ENCODE assay signal across 2 cellular contexts in genomic region chr16:2740476-2740875, GRCh38.
TF ChIP-seq lines count a peak whose summit lies in the region.

No MANE protein-coding gene starts in this region.

TF ChIP-seq in GM23338, 12 proteins besides CTCF, POLR2A, EP300 and RAD21:
- no peak for TF ChIP-seq POLR2AphosphoS5 (IDR thresholded peaks at IDR 0.05; ENCODE audit: low read depth)
- no peak for TF ChIP-seq CREB1 (CRISPR knock-in tag; IDR thresholded peaks at IDR 0.05; ENCODE audit: low read depth)
- TF ChIP-seq JUNB (IDR thresholded peaks at IDR 0.05; ENCODE audit: unreplicated experiment), result no peak
- no peak for TF ChIP-seq NANOG (IDR thresholded peaks at IDR 0.05; ENCODE audit: borderline replicate concordance)
- TF ChIP-seq STAT1 (IDR thresholded peaks at IDR 0.05; ENCODE audit: unreplicated experiment), result no peak
- no peak for TF ChIP-seq ZNF331 (CRISPR knock-in tag; IDR thresholded peaks at IDR 0.05; ENCODE audit: low read depth)
- no peak for TF ChIP-seq EZH2 (IDR thresholded peaks at IDR 0.05; ENCODE audit: low read depth, unreplicated experiment)
- TF ChIP-seq ZNF462 (CRISPR knock-in tag; IDR thresholded peaks at IDR 0.05), result no peak
- no peak for TF ChIP-seq ZNF114 (CRISPR knock-in tag; IDR thresholded peaks at IDR 0.05)
- TF ChIP-seq REST (IDR thresholded peaks at IDR 0.05; ENCODE audit: unreplicated experiment), result no peak
- no peak for TF ChIP-seq ETS1 (IDR thresholded peaks at IDR 0.05)
- no peak for TF ChIP-seq EZH2phosphoT487 (IDR thresholded peaks at IDR 0.05; ENCODE audit: unreplicated experiment)
TF ChIP-seq in GM23338: peak in this region for 0.

TF ChIP-seq in H1, 55 proteins besides CTCF, POLR2A, EP300 and RAD21:
- TF ChIP-seq HDAC2 (IDR thresholded peaks at IDR 0.05; ENCODE audit: borderline replicate concordance in 1 of 2, low read depth in 2 of 2, low read length in 2 of 2) (no peak), BRCA1 (IDR thresholded peaks at IDR 0.05; ENCODE audit: low read depth, low read length) (no peak), CHD1 (IDR thresholded peaks at IDR 0.05; ENCODE audit: low read depth, low read length) (no peak), TAF7 (optimal IDR thresholded peaks at IDR 0.05; ENCODE audit: borderline replicate concordance, low read depth, low read length) (no peak), SIX5 (IDR thresholded peaks at IDR 0.05; ENCODE audit: low read depth, low read length) (no peak), JUN (IDR thresholded peaks at IDR 0.05; ENCODE audit: low read depth, low read length) (no peak), E2F6 (IDR thresholded peaks at IDR 0.05) (no peak), TCF12 (IDR thresholded peaks at IDR 0.05; ENCODE audit: low read depth, low read length) (no peak), FOSL1 (IDR thresholded peaks at IDR 0.05; ENCODE audit: insufficient read depth, low read depth, low read length) (no peak), SRF (IDR thresholded peaks at IDR 0.05; ENCODE audit: low read depth, low read length) (no peak), KDM4A (IDR thresholded peaks at IDR 0.05; ENCODE audit: low read depth, low read length, severe bottlenecking) (no peak), SUZ12 (IDR thresholded peaks at IDR 0.05; ENCODE audit: low read length) (no peak), ATF3 (IDR thresholded peaks at IDR 0.05; ENCODE audit: insufficient read depth, low read depth, low read length) (no peak)
